13 cellular contexts compared by ENCODE assay signal in the genomic region with DNA sequence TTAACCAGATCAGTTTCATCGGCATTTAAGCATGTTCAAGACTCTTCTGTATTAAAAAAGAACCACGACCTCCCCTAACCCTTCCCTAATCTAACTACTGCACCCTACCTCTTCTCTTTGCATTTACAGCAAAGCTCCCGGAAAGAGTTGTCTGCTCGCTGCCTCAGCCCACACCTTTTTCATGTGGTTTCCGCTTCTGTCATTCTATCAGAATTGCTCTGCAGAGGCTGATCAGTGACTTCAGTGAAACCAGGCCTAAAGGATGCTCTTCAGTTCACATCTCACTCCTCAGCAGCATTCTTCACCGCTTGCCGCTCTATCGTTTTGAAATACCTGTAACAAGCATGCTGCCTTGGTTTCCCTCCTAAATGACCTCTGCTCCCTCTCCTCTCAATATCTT.
DNase-seq lines count a peak whose midpoint lies in the region; ATAC-seq and TF ChIP-seq lines count a peak whose summit lies in the region.
"Had no signal": no experiment of that assay in that cellular context is flagged by ENCODE, and none has a peak within 500 bp of the region (broad histone marks: within the 10 kb centered on the region; RNA-seq: fewer than 3 reads in every experiment).

No MANE protein-coding gene starts in this region.

- H3K9me3 Mint-ChIP-seq in activated T-helper 2 cell treated with anti-CD3 and anti-CD28 coated beads, Interferon-gamma antibody, Interleukin-2, Interleukin-4, amounts not matched to agents 10 μg/mL and 5 μg/mL and 100 μg/mL, durations not matched to agents 14 hours and 24 hours and 36 hours: peaks cover 6% of the 10 kb centered on the region
- peaks cover 8 to 10% of the 10 kb centered on the region in 2 donors for H3K9me3 Mint-ChIP-seq in stimulated activated naive CD8-positive, alpha-beta T cell treated with anti-CD3 and anti-CD28 coated beads, Interleukin-15, amount 100 ng/mL, for 72 hours
- H3K9me3 Mint-ChIP-seq in WTC11: no peaks in the 10 kb centered on the region
- H3K9me3 Mint-ChIP-seq: endodermal cell had no signal

- POLR2A ChIA-PET in WTC11 (lab: Charles Lee): no interaction called here

- peak; percentile 60 to 64 for DNase-seq in activated CD4-positive, alpha-beta T cell treated with anti-CD3 and anti-CD28 coated beads for 4 hours
- peak; percentile 61 for DNase-seq in activated T-helper 2 cell treated with anti-CD3 and anti-CD28 coated beads, Interferon-gamma antibody, Interleukin-2, Interleukin-4, amounts not matched to agents 10 μg/mL and 5 μg/mL and 100 μg/mL, durations not matched to agents 14 hours and 24 hours and 36 hours (ENCODE audit: low spot score)
- DNase-seq in stimulated activated CD4-positive, alpha-beta T cell treated with anti-CD3 and anti-CD28 coated beads, Interleukin-15, amount 100 ng/mL, for 48 hours (ENCODE audit: low read depth in 2 of 2): peak; percentile 45 to 62
- DNase-seq in stimulated activated naive CD8-positive, alpha-beta T cell treated with anti-CD3 and anti-CD28 coated beads, Interleukin-15, amount 100 ng/mL, for 72 hours: peak; percentile 64 to 81
- DNase-seq in WTC11 (ENCODE audit: low spot score) (no peak), NCI-H526 (lab: John Stamatoyannopoulos, UW) (no peak)
- DNase-seq: amygdala, DMS 273 treated with DMSO at 0.1 percent for 48 hours, endodermal cell, NCI-H2029, right cardiac atrium had no signal

- peak; percentile 90 for ATAC-seq in stimulated activated naive CD8-positive, alpha-beta T cell treated with anti-CD3 and anti-CD28 coated beads, Interleukin-15, amount 100 ng/mL, for 72 hours
- ATAC-seq in WTC11 (no peak), GM18907 (IDR thresholded peaks at IDR 0.05; ENCODE audit: unreplicated experiment) (no peak)
- ATAC-seq: right cardiac atrium had no signal

- CTCF ChIA-PET in WTC11 (lab: Charles Lee): no interaction called here

- intact Hi-C loops in activated T-helper 2 cell treated with anti-CD3 and anti-CD28 coated beads, Interferon-gamma antibody, Interleukin-2, Interleukin-4, amounts not matched to agents 10 μg/mL and 5 μg/mL and 100 μg/mL, durations not matched to agents 14 hours and 24 hours and 36 hours (cut with micrococcal nuclease): loop anchor here (2.0 kb wide), 1 partner anchor 161 kb away; a partner anchor contains a TSS

- H3K27me3 Mint-ChIP-seq in activated T-helper 2 cell treated with anti-CD3 and anti-CD28 coated beads, Interferon-gamma antibody, Interleukin-2, Interleukin-4, amounts not matched to agents 10 μg/mL and 5 μg/mL and 100 μg/mL, durations not matched to agents 14 hours and 24 hours and 36 hours (ENCODE audit: low read depth): no peaks in the 10 kb centered on the region
- H3K27me3 Mint-ChIP-seq in stimulated activated naive CD8-positive, alpha-beta T cell treated with anti-CD3 and anti-CD28 coated beads, Interleukin-15, amount 100 ng/mL, for 72 hours: no peaks in the 10 kb centered on the region
- H3K27me3 Mint-ChIP-seq in WTC11 (ENCODE audit: low read depth): no peaks in the 10 kb centered on the region

- H3K4me3 Mint-ChIP-seq in activated T-helper 2 cell treated with anti-CD3 and anti-CD28 coated beads, Interferon-gamma antibody, Interleukin-2, Interleukin-4, amounts not matched to agents 10 μg/mL and 5 μg/mL and 100 μg/mL, durations not matched to agents 14 hours and 24 hours and 36 hours (ENCODE audit: low read depth): peak overlapping the region; percentile 55
- peak overlapping the region; percentile 77 to 84 for H3K4me3 Mint-ChIP-seq in stimulated activated naive CD8-positive, alpha-beta T cell treated with anti-CD3 and anti-CD28 coated beads, Interleukin-15, amount 100 ng/mL, for 72 hours
- H3K4me3 Mint-ChIP-seq in WTC11: no peak overlapping the region
- H3K4me3 Mint-ChIP-seq: endodermal cell, mesothelial cell of epicardium had no signal

- H3K36me3 Mint-ChIP-seq in activated T-helper 2 cell treated with anti-CD3 and anti-CD28 coated beads, Interferon-gamma antibody, Interleukin-2, Interleukin-4, amounts not matched to agents 10 μg/mL and 5 μg/mL and 100 μg/mL, durations not matched to agents 14 hours and 24 hours and 36 hours (ENCODE audit: low read depth): no peaks in the 10 kb centered on the region
- H3K36me3 Mint-ChIP-seq in WTC11: no peaks in the 10 kb centered on the region
- H3K36me3 Mint-ChIP-seq: mesothelial cell of epicardium had no signal

- peak overlapping the region; percentile 76 for H3K27ac Mint-ChIP-seq in activated T-helper 2 cell treated with anti-CD3 and anti-CD28 coated beads, Interferon-gamma antibody, Interleukin-2, Interleukin-4, amounts not matched to agents 10 μg/mL and 5 μg/mL and 100 μg/mL, durations not matched to agents 14 hours and 24 hours and 36 hours
- peak overlapping the region; percentile 87 to 91 for H3K27ac Mint-ChIP-seq in stimulated activated naive CD8-positive, alpha-beta T cell treated with anti-CD3 and anti-CD28 coated beads, Interleukin-15, amount 100 ng/mL, for 72 hours
- no peak overlapping the region for H3K27ac Mint-ChIP-seq in WTC11
- H3K27ac Mint-ChIP-seq: endodermal cell, mesothelial cell of epicardium had no signal

- H3K4me1 Mint-ChIP-seq in activated T-helper 2 cell treated with anti-CD3 and anti-CD28 coated beads, Interferon-gamma antibody, Interleukin-2, Interleukin-4, amounts not matched to agents 10 μg/mL and 5 μg/mL and 100 μg/mL, durations not matched to agents 14 hours and 24 hours and 36 hours (ENCODE audit: low read depth): peaks cover 35% of the 10 kb centered on the region
- H3K4me1 Mint-ChIP-seq in stimulated activated naive CD8-positive, alpha-beta T cell treated with anti-CD3 and anti-CD28 coated beads, Interleukin-15, amount 100 ng/mL, for 72 hours: peaks cover 55% of the 10 kb centered on the region
- no peaks in the 10 kb centered on the region for H3K4me1 Mint-ChIP-seq in WTC11

- TF ChIP-seq CTCF in WTC11 (IDR thresholded peaks at IDR 0.05): no peak

TF ChIP-seq in WTC11, 78 proteins besides CTCF, POLR2A, EP300 and RAD21 (continues in another document):
- TF ChIP-seq, protein P1, sequence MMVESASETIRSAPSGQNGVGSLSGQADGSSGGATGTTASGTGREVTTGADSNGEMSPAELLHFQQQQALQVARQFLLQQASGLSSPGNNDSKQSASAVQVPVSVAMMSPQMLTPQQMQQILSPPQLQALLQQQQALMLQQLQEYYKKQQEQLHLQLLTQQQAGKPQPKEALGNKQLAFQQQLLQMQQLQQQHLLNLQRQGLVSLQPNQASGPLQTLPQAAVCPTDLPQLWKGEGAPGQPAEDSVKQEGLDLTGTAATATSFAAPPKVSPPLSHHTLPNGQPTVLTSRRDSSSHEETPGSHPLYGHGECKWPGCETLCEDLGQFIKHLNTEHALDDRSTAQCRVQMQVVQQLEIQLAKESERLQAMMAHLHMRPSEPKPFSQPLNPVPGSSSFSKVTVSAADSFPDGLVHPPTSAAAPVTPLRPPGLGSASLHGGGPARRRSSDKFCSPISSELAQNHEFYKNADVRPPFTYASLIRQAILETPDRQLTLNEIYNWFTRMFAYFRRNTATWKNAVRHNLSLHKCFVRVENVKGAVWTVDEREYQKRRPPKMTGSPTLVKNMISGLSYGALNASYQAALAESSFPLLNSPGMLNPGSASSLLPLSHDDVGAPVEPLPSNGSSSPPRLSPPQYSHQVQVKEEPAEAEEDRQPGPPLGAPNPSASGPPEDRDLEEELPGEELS (CRISPR knock-in tag; IDR thresholded peaks at IDR 0.05): no peak
- TF ChIP-seq, protein P2, sequence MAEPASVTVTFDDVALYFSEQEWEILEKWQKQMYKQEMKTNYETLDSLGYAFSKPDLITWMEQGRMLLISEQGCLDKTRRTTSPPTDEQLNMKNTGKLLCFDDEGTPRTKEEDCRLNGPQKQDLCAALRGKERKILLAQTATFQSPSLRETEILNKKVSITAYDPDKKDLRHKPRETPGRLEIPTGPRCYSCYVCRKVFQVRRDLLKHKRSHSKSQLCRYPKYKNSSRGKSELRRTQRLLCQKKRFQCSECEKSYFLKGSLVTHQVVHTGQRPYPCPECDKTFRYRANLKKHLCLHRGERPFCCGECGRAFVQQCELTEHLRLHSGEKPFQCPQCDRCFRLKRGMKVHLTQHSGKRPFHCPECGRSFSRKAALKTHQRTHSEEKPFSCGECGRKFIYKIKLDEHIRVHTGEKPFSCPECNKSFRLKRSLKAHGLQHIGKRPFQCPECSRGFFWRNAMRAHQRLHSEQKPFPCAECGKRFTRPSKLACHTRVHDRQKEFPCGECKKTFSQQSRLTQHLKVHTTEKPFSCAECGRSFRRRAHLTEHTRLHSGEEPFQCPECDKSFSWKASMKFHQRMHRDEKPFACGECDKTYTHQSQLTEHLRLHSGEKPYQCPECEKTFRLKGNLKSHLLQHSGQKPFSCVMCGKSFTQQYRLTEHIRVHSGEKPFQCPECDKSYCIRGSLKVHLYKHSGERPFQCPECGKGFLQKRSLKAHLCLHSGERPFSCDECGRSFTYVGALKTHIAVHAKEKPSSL (CRISPR knock-in tag; conservative IDR thresholded peaks at IDR 0.05): no peak
- no peak for TF ChIP-seq SMAD4 (CRISPR knock-in tag; IDR thresholded peaks at IDR 0.05)
- TF ChIP-seq, protein P3, sequence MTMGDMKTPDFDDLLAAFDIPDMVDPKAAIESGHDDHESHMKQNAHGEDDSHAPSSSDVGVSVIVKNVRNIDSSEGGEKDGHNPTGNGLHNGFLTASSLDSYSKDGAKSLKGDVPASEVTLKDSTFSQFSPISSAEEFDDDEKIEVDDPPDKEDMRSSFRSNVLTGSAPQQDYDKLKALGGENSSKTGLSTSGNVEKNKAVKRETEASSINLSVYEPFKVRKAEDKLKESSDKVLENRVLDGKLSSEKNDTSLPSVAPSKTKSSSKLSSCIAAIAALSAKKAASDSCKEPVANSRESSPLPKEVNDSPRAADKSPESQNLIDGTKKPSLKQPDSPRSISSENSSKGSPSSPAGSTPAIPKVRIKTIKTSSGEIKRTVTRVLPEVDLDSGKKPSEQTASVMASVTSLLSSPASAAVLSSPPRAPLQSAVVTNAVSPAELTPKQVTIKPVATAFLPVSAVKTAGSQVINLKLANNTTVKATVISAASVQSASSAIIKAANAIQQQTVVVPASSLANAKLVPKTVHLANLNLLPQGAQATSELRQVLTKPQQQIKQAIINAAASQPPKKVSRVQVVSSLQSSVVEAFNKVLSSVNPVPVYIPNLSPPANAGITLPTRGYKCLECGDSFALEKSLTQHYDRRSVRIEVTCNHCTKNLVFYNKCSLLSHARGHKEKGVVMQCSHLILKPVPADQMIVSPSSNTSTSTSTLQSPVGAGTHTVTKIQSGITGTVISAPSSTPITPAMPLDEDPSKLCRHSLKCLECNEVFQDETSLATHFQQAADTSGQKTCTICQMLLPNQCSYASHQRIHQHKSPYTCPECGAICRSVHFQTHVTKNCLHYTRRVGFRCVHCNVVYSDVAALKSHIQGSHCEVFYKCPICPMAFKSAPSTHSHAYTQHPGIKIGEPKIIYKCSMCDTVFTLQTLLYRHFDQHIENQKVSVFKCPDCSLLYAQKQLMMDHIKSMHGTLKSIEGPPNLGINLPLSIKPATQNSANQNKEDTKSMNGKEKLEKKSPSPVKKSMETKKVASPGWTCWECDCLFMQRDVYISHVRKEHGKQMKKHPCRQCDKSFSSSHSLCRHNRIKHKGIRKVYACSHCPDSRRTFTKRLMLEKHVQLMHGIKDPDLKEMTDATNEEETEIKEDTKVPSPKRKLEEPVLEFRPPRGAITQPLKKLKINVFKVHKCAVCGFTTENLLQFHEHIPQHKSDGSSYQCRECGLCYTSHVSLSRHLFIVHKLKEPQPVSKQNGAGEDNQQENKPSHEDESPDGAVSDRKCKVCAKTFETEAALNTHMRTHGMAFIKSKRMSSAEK (CRISPR knock-in tag; IDR thresholded peaks at IDR 0.05; ENCODE audit: borderline replicate concordance): no peak

Comparison
In these comparisons a context has a peak if more than half of its experiments do, and no peak if none do; other contexts are left out.
1. DNase-seq: peak in activated CD4-positive, alpha-beta T cell treated with anti-CD3 and anti-CD28 coated beads for 4 hours (2 of 2), activated T-helper 2 cell treated with anti-CD3 and anti-CD28 coated beads, Interferon-gamma antibody, Interleukin-2, Interleukin-4, amounts not matched to agents 10 μg/mL and 5 μg/mL and 100 μg/mL, durations not matched to agents 14 hours and 24 hours and 36 hours (single experiment), stimulated activated CD4-positive, alpha-beta T cell treated with anti-CD3 and anti-CD28 coated beads, Interleukin-15, amount 100 ng/mL, for 48 hours (2 of 2) and stimulated activated naive CD8-positive, alpha-beta T cell treated with anti-CD3 and anti-CD28 coated beads, Interleukin-15, amount 100 ng/mL, for 72 hours (2 of 2); none in WTC11 (single experiment) and NCI-H526 (0 of 2).